ENCODE assay signal across 19 cellular contexts in the genomic region with DNA sequence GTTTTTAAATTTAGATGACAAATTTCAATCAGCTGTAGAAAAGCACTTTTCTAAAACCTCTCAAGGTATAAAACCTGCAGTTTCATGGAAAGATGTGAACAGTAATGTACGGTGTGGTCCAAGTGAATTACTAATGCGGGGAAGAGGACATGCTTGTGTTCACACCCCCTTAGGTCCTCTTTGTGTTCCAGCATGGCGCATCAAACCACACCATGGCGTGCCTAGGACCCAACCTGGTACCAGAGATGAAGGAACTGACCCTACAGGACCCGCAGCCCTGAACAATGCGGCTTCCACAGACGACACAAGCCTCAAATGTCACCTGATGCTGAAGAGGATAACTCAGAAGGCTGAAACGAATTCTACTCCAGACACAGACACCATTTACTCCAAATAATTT.
"Had no signal": no experiment of that assay in that cellular context is flagged by ENCODE, and none has a peak within 500 bp of the region (broad histone marks: within the 10 kb centered on the region; RNA-seq: fewer than 3 reads in every experiment).

No MANE protein-coding gene starts in this region.

- DNase-seq: activated CD4-positive, alpha-beta T cell treated with anti-CD3 and anti-CD28 coated beads for 4 hours; activated CD8-positive, alpha-beta T cell treated with anti-CD3 and anti-CD28 coated beads for 36 hours; activated effector memory CD4-positive, alpha-beta T cell treated with Interleukin-2 at 50 U/mL for 16 hours; activated naive CD4-positive, alpha-beta T cell; activated T-cell treated with anti-CD3 and anti-CD28 coated beads, Interleukin-2, amount 50 U/mL, for 24 hours; brain microvascular endothelial cell; MM.1S; NCI-H1105 treated with DMSO at 0.1 percent for 48 hours; NCI-H1436 treated with DMSO at 0.1 percent for 48 hours; NCI-H1930; NCI-H2171; NCI-H2227 treated with DMSO at 0.1 percent for 48 hours; NCI-H526 treated with DMSO at 0.1 percent for 48 hours; NCI-H82; SIG-M5; SW 1271 had no signal

- H3K36me3 ChIP-seq: brain microvascular endothelial cell, cardiac muscle cell had no signal

- H3K27ac ChIP-seq: cardiac muscle cell, SK-N-MC had no signal

- ATAC-seq: activated CD4-positive, CD25-positive, alpha-beta regulatory T cell treated with anti-CD3 and anti-CD28 coated beads, Interleukin-2, amount 50 U/mL, for 24 hours; activated CD8-positive, alpha-beta T cell treated with anti-CD3 and anti-CD28 coated beads for 36 hours had no signal

- H3K27me3 ChIP-seq: brain microvascular endothelial cell, cardiac muscle cell had no signal

- H3K4me3 ChIP-seq: cardiac muscle cell, SK-N-MC had no signal
